3 cellular contexts compared by ENCODE assay signal in the genomic region with DNA sequence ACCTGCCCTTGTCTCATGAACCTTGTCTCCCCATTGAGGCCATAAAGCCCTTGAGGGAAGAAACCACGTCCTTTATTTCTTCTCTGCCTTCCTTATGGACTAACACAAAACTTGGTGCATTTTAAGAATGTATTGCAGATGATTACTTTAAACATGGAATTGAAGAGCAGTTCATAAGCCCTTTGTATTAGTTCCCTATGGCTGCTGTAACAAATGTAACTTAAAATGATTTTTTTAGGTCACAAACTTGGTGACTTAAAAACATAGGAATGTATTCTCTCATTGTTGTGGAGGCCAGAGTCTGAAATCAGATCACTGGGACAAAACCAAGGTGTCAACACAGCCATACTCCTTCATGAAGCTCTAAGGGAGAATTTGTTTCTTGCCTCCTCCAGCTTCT.
A peak's percentile ranks its signal among the peaks of the same experiment; 100 is the strongest.
TF ChIP-seq lines count a peak whose summit lies in the region.

No MANE protein-coding gene starts in this region.

TF ChIP-seq in HCT116, 20 proteins besides CTCF, POLR2A, EP300 and RAD21:
- TF ChIP-seq FOSL1 (IDR thresholded peaks at IDR 0.05; ENCODE audit: low read depth) (no peak), CEBPB (IDR thresholded peaks at IDR 0.05; ENCODE audit: low read depth) (no peak), TCF7L2 (IDR thresholded peaks at IDR 0.05; ENCODE audit: borderline replicate concordance, extremely low read depth, insufficient read depth, insufficient read length) (no peak), SIN3A (IDR thresholded peaks at IDR 0.05; ENCODE audit: low read depth) (no peak), SP1 (IDR thresholded peaks at IDR 0.05; ENCODE audit: low read depth) (no peak), POLR2AphosphoS5 (IDR thresholded peaks at IDR 0.05; ENCODE audit: low read depth, low read length) (no peak), ELF1 (IDR thresholded peaks at IDR 0.05; ENCODE audit: borderline replicate concordance, low read depth) (no peak)

TF ChIP-seq in IMR-90, 13 proteins besides CTCF, POLR2A, EP300 and RAD21:
- TF ChIP-seq FOS (IDR thresholded peaks at IDR 0.05; ENCODE audit: low read depth, low read length) (no peak), CEBPB (IDR thresholded peaks at IDR 0.05; ENCODE audit: low read depth, low read length) (no peak), MXI1 (IDR thresholded peaks at IDR 0.05; ENCODE audit: borderline replicate concordance, low read depth, low read length) (no peak), RFX5 (IDR thresholded peaks at IDR 0.05; ENCODE audit: low read depth, low read length) (no peak), MAFK (IDR thresholded peaks at IDR 0.05; ENCODE audit: low read depth, low read length) (no peak), RCOR1 (IDR thresholded peaks at IDR 0.05; ENCODE audit: insufficient replicate concordance, low read length) (no peak), SMC3 (IDR thresholded peaks at IDR 0.05; ENCODE audit: low read depth, low read length) (no peak), MAZ (IDR thresholded peaks at IDR 0.05; ENCODE audit: borderline replicate concordance, low read depth, low read length) (no peak)
- TF ChIP-seq, protein P1, sequence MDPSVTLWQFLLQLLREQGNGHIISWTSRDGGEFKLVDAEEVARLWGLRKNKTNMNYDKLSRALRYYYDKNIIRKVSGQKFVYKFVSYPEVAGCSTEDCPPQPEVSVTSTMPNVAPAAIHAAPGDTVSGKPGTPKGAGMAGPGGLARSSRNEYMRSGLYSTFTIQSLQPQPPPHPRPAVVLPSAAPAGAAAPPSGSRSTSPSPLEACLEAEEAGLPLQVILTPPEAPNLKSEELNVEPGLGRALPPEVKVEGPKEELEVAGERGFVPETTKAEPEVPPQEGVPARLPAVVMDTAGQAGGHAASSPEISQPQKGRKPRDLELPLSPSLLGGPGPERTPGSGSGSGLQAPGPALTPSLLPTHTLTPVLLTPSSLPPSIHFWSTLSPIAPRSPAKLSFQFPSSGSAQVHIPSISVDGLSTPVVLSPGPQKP (IDR thresholded peaks at IDR 0.05; ENCODE audit: borderline replicate concordance, low read depth, low read length): no peak
- TF ChIP-seq, protein P2, sequence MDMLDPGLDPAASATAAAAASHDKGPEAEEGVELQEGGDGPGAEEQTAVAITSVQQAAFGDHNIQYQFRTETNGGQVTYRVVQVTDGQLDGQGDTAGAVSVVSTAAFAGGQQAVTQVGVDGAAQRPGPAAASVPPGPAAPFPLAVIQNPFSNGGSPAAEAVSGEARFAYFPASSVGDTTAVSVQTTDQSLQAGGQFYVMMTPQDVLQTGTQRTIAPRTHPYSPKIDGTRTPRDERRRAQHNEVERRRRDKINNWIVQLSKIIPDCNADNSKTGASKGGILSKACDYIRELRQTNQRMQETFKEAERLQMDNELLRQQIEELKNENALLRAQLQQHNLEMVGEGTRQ (IDR thresholded peaks at IDR 0.05; ENCODE audit: low read depth, low read length): no peak

TF ChIP-seq in K562, 482 proteins besides CTCF, POLR2A, EP300 and RAD21:
- TF ChIP-seq FOXA3 (CRISPR knock-in tag; conservative IDR thresholded peaks at IDR 0.05 in 1 of 2, IDR thresholded peaks at IDR 0.05 in 1 of 2): no peak
- TF ChIP-seq SP2 (IDR thresholded peaks at IDR 0.05; ENCODE audit: extremely low read depth, low read depth, low read length, poor library complexity, severe bottlenecking): no peak
- no peak for TF ChIP-seq KAT8 (IDR thresholded peaks at IDR 0.05; ENCODE audit: low read depth)
- TF ChIP-seq ZNF12 (CRISPR knock-in tag; IDR thresholded peaks at IDR 0.05): peak; percentile 87; the same call in 1 of the 2 replicates
